In genomic region chr3:126959921-126960603, GRCh38 we compare ENCODE assay signal across 9 cellular contexts. TPM values are rescaled to one million over a fixed set of nuclear protein-coding genes. Genes with fewer than 3 reads are reported as not detected.
A peak's percentile ranks its signal among the peaks of the same experiment; 100 is the strongest.
DNase-seq lines count a peak whose midpoint lies in the region; ATAC-seq and TF ChIP-seq lines count a peak whose summit lies in the region.
"Had no signal": no experiment of that assay in that cellular context is flagged by ENCODE, and none has a peak within 500 bp of the region (broad histone marks: within the 10 kb centered on the region; RNA-seq: fewer than 3 reads in every experiment).

No MANE protein-coding gene starts in this region.

- H3K9me3 ChIP-seq in neural cell (ENCODE audit: low read length) = no peaks in the 10 kb centered on the region

- TF ChIP-seq RAD21 in neural cell (conservative IDR thresholded peaks at IDR 0.05) = peak; percentile 44

- no peak overlapping the region for H3K4me2 ChIP-seq in neural cell (ENCODE audit: low read length)

- TF ChIP-seq CTCF in neural cell (IDR thresholded peaks at IDR 0.05; ENCODE audit: poor library complexity, severe bottlenecking) = peak; percentile 48

- H3F3A ChIP-seq in neural cell (ENCODE audit: insufficient read depth, low read length, poor library complexity, severe bottlenecking) = no peaks in the 10 kb centered on the region

- DNase-seq in COLO829 (ENCODE audit: low spot score) (peak; percentile 83), NCI-H1694 treated with DMSO at 0.1 percent for 48 hours (lab: John Stamatoyannopoulos, UW) (peak; percentile 50)
- no peak for DNase-seq in T-helper 2 cell treated with Interferon-gamma antibody and Interleukin-4, amounts not matched to agents 5 μg/mL and 100 μg/mL, for 36 hours (ENCODE audit: low spot score)
- no peak for DNase-seq in activated T-cell treated with anti-CD3 and anti-CD28 coated beads, Interleukin-2, amount 50 U/mL, for 4 hours
- DNase-seq: activated CD4-positive, alpha-beta T cell treated with anti-CD3 and anti-CD28 coated beads for 48 hours had no signal

- H3K27ac Mint-ChIP-seq in dendritic cell treated with granulocyte-macrophage colony-stimulating factor and Interleukin-4, amounts not matched to agents 40 ng/mL and 50 ng/mL, for 4 days = peak overlapping the region; percentile 72
- H3K27ac Mint-ChIP-seq in T-helper 2 cell treated with Interferon-gamma antibody and Interleukin-4, amounts not matched to agents 5 μg/mL and 100 μg/mL, for 36 hours = no peak overlapping the region

- no peaks in the 10 kb centered on the region for H3K36me3 Mint-ChIP-seq in dendritic cell treated with granulocyte-macrophage colony-stimulating factor and Interleukin-4, amounts not matched to agents 40 ng/mL and 50 ng/mL, for 4 days (ENCODE audit: low read depth)
- no peaks in the 10 kb centered on the region for H3K36me3 Mint-ChIP-seq in T-helper 2 cell treated with Interferon-gamma antibody and Interleukin-4, amounts not matched to agents 5 μg/mL and 100 μg/mL, for 36 hours (ENCODE audit: low read depth)
- peaks cover 7% of the 10 kb centered on the region for H3K36me3 Mint-ChIP-seq in activated T-cell treated with anti-CD3 and anti-CD28 coated beads, Interleukin-2, amount 50 U/mL, for 4 hours (ENCODE audit: insufficient read depth)

- no peaks in the 10 kb centered on the region for H3K79me2 ChIP-seq in neural cell (replicated peaks; ENCODE audit: insufficient read depth, low read length)

- no peak overlapping the region for H3K9ac ChIP-seq in neural cell (ENCODE audit: low read length)

- intact Hi-C loops in dendritic cell treated with granulocyte-macrophage colony-stimulating factor and Interleukin-4, amounts not matched to agents 40 ng/mL and 50 ng/mL, for 4 days (cut with micrococcal nuclease) = no loop called here

- TF ChIP-seq EP300 in neural cell (conservative IDR thresholded peaks at IDR 0.05; ENCODE audit: poor library complexity, severe bottlenecking) = no peak

- no peak overlapping the region for H3K4me3 ChIP-seq in neural cell (ENCODE audit: low read length)

- H3K36me3 ChIP-seq in neural cell (ENCODE audit: insufficient read depth, low read length) = no peaks in the 10 kb centered on the region

- ATAC-seq in HG02798 (IDR thresholded peaks at IDR 0.05; ENCODE audit: poor library complexity, unreplicated experiment) (no peak), HG03432 (IDR thresholded peaks at IDR 0.05; ENCODE audit: unreplicated experiment) (no peak)
- no peak for ATAC-seq in activated T-cell treated with anti-CD3 and anti-CD28 coated beads, Interleukin-2, amount 50 U/mL, for 4 hours

- H3K27ac ChIP-seq in neural cell (ENCODE audit: low read length) = no peak overlapping the region

- H4K20me1 ChIP-seq in neural cell (ENCODE audit: insufficient read depth) = no peaks in the 10 kb centered on the region

- peaks cover 65% of the 10 kb centered on the region for H3K27me3 Mint-ChIP-seq in dendritic cell treated with granulocyte-macrophage colony-stimulating factor and Interleukin-4, amounts not matched to agents 40 ng/mL and 50 ng/mL, for 4 days
- no peaks in the 10 kb centered on the region for H3K27me3 Mint-ChIP-seq in T-helper 2 cell treated with Interferon-gamma antibody and Interleukin-4, amounts not matched to agents 5 μg/mL and 100 μg/mL, for 36 hours (ENCODE audit: low read depth)
- no peaks in the 10 kb centered on the region for H3K27me3 Mint-ChIP-seq in activated T-cell treated with anti-CD3 and anti-CD28 coated beads, Interleukin-2, amount 50 U/mL, for 4 hours (ENCODE audit: low read depth)

- no peak overlapping the region for H2AFZ ChIP-seq in neural cell (ENCODE audit: low read depth, low read length)

- H3K4me3 Mint-ChIP-seq in dendritic cell treated with granulocyte-macrophage colony-stimulating factor and Interleukin-4, amounts not matched to agents 40 ng/mL and 50 ng/mL, for 4 days = no peak overlapping the region
- no peak overlapping the region for H3K4me3 Mint-ChIP-seq in T-helper 2 cell treated with Interferon-gamma antibody and Interleukin-4, amounts not matched to agents 5 μg/mL and 100 μg/mL, for 36 hours
- no peak overlapping the region for H3K4me3 Mint-ChIP-seq in activated T-cell treated with anti-CD3 and anti-CD28 coated beads, Interleukin-2, amount 50 U/mL, for 4 hours

- H3K9me3 Mint-ChIP-seq in dendritic cell treated with granulocyte-macrophage colony-stimulating factor and Interleukin-4, amounts not matched to agents 40 ng/mL and 50 ng/mL, for 4 days = no peaks in the 10 kb centered on the region
- H3K9me3 Mint-ChIP-seq in T-helper 2 cell treated with Interferon-gamma antibody and Interleukin-4, amounts not matched to agents 5 μg/mL and 100 μg/mL, for 36 hours = no peaks in the 10 kb centered on the region
- no peaks in the 10 kb centered on the region for H3K9me3 Mint-ChIP-seq in activated T-cell treated with anti-CD3 and anti-CD28 coated beads, Interleukin-2, amount 50 U/mL, for 4 hours

- H3K4me1 Mint-ChIP-seq in dendritic cell treated with granulocyte-macrophage colony-stimulating factor and Interleukin-4, amounts not matched to agents 40 ng/mL and 50 ng/mL, for 4 days (ENCODE audit: low read depth) = peaks cover 40% of the 10 kb centered on the region
- H3K4me1 Mint-ChIP-seq in T-helper 2 cell treated with Interferon-gamma antibody and Interleukin-4, amounts not matched to agents 5 μg/mL and 100 μg/mL, for 36 hours (ENCODE audit: low read depth) = peaks cover 1% of the 10 kb centered on the region
- no peaks in the 10 kb centered on the region for H3K4me1 Mint-ChIP-seq in activated T-cell treated with anti-CD3 and anti-CD28 coated beads, Interleukin-2, amount 50 U/mL, for 4 hours (ENCODE audit: low read depth)

- no peaks in the 10 kb centered on the region for H3K9me2 ChIP-seq in neural cell (ENCODE audit: insufficient read depth, low read length)

- H3K27me3 ChIP-seq in neural cell (ENCODE audit: insufficient read depth, low read depth, low read length) = no peaks in the 10 kb centered on the region

TF ChIP-seq in neural cell, 6 proteins besides CTCF, POLR2A, EP300 and RAD21:
- peak; percentile 68 for TF ChIP-seq POLR2AphosphoS5 (IDR thresholded peaks at IDR 0.05)
- TF ChIP-seq MXI1 (conservative IDR thresholded peaks at IDR 0.05; ENCODE audit: poor library complexity, severe bottlenecking) = no peak
- peak; percentile 49 for TF ChIP-seq SMC3 (conservative IDR thresholded peaks at IDR 0.05; ENCODE audit: poor library complexity)

RNA-seq across cellular contexts. Expression of gene PLXNA1, which starts 22.9 kb away (rescaled TPM):
- polyA plus RNA-seq in neural cell = 65.6 and 86.8 TPM in 2 replicates
- 156 and 159 TPM in 2 replicates for polyA minus RNA-seq in neural cell
- total RNA-seq in activated T-cell treated with anti-CD3 and anti-CD28 coated beads, Interleukin-2, amount 50 U/mL, for 4 hours = 10 to 100 TPM; 25.6 to 33.1 (median 28.9) TPM

Comparison
In these comparisons a context has a peak if more than half of its experiments do, and no peak if none do; other contexts are left out.
1. DNase-seq: peak in COLO829 (single experiment) and NCI-H1694 treated with DMSO at 0.1 percent for 48 hours (single experiment); none in T-helper 2 cell treated with Interferon-gamma antibody and Interleukin-4, amounts not matched to agents 5 μg/mL and 100 μg/mL, for 36 hours (single experiment) and activated T-cell treated with anti-CD3 and anti-CD28 coated beads, Interleukin-2, amount 50 U/mL, for 4 hours (single experiment).